Comparison of ENCODE assay signal across 8 cellular contexts in the genomic region with DNA sequence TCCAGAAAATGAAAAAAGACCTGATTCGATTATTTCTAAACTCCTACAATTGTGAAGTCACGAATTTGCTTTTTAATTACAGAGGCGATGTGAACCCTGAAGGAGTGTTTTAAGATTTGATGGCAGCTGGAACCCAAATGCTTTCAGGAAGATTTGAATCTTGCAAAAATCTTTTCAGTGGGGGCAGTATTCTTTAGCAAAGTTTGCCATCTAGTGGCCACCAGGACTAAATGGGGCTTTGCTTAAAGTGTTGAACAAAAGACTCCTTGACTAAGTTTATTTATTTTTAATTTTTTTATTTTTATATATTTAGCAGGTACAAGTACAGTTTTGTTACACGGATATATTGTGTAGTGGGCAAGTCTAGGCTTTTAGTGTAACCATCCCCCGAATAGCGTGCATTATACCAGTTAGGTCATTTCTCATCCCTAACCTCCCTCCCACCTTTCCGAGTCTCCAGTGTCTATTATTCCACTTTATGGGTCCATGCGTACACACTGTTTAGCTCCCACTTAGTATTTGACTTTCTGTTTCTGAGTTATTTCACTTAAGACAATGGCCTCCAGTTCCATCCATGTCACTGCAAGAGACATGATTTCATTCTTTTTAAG.
A peak's percentile ranks its signal among the peaks of the same experiment; 100 is the strongest.
DNase-seq lines count a peak whose midpoint lies in the region; ATAC-seq and TF ChIP-seq lines count a peak whose summit lies in the region.

No MANE protein-coding gene starts in this region.

- DNase-seq in A172 (ENCODE audit: low spot score), result peak; percentile 47
- DNase-seq in esophagus muscularis mucosa (ENCODE audit: extremely low spot score), result peak; percentile 45
- DNase-seq in prostate gland (ENCODE audit: low spot score), result no peak
- no peak for DNase-seq in DMS153 treated with DMSO at 0.1 percent for 48 hours (lab: John Stamatoyannopoulos, UW; ENCODE audit: unreplicated experiment)
- DNase-seq in activated CD4-positive, alpha-beta T cell treated with anti-CD3 and anti-CD28 coated beads, Interleukin-2, amount 50 U/mL, for 48 hours, result no peak

- intact Hi-C loops in esophagus muscularis mucosa (cut with DNase I) (loop anchor here (10.0 kb wide), 1 partner anchor 494 kb away; no protein-coding TSS in a partner anchor), prostate gland (cut with DNase I) (loop anchor here (5.0 kb wide), 1 partner anchor 327 kb away; no protein-coding TSS in a partner anchor)

- no peaks in the 10 kb centered on the region for H3F3A ChIP-seq in OCI-LY1 (ENCODE audit: insufficient read depth, low read length)

- H3K9me3 ChIP-seq in OCI-LY1 (ENCODE audit: low read length) (peaks cover 3% of the 10 kb centered on the region; the same call in 1 of the 2 replicates), esophagus muscularis mucosa (no peaks in the 10 kb centered on the region), prostate gland (peaks cover 5% of the 10 kb centered on the region)

- 55% methylated on average over 8 of the region's 8 CpGs for WGBS in esophagus muscularis mucosa
- WGBS in prostate gland, result 49% methylated on average over 8 of the region's 8 CpGs

- peak; percentile 53 for TF ChIP-seq CTCF in GM12873 (IDR thresholded peaks at IDR 0.05; ENCODE audit: insufficient read depth, low read depth, low read length, missing control alignments)
- TF ChIP-seq CTCF in OCI-LY1 (IDR thresholded peaks at IDR 0.05; ENCODE audit: low read length), result peak; percentile 61
- TF ChIP-seq CTCF in esophagus muscularis mucosa (IDR thresholded peaks at IDR 0.05), result peak; percentile 64 to 71 (median 71)
- peak; percentile 16 to 59 (median 48) for TF ChIP-seq CTCF in prostate gland (IDR thresholded peaks at IDR 0.05)

- H3K36me3 ChIP-seq in OCI-LY1 (ENCODE audit: insufficient read depth, low read length), result no peaks in the 10 kb centered on the region
- no peaks in the 10 kb centered on the region for H3K36me3 ChIP-seq in esophagus muscularis mucosa
- no peaks in the 10 kb centered on the region for H3K36me3 ChIP-seq in prostate gland

- H3K4me3 ChIP-seq in OCI-LY1 (ENCODE audit: low read depth, low read length, poor library complexity, severe bottlenecking) (no peak overlapping the region), esophagus muscularis mucosa (no peak overlapping the region), prostate gland (no peak overlapping the region)

- ATAC-seq in HG03159 (IDR thresholded peaks at IDR 0.05; ENCODE audit: unreplicated experiment), result no peak

- no peaks in the 10 kb centered on the region for H4K20me1 ChIP-seq in OCI-LY1 (ENCODE audit: insufficient read depth, low read length)

- no peaks in the 10 kb centered on the region for H3K27me3 ChIP-seq in OCI-LY1 (ENCODE audit: insufficient read depth, low read length)
- no peaks in the 10 kb centered on the region for H3K27me3 ChIP-seq in esophagus muscularis mucosa
- H3K27me3 ChIP-seq in prostate gland (replicated peaks; ENCODE audit: insufficient read depth), result no peaks in the 10 kb centered on the region

- H3K27ac ChIP-seq in OCI-LY1 (ENCODE audit: low read depth, low read length, poor library complexity, severe bottlenecking) (no peak overlapping the region), esophagus muscularis mucosa (replicated peaks in 1 of 4) (peak overlapping the region; percentile 70 to 85 (median 76)), prostate gland (no peak overlapping the region)

- H2AFZ ChIP-seq in OCI-LY1 (ENCODE audit: low read length), result no peak overlapping the region

- no peaks in the 10 kb centered on the region for H3K4me1 ChIP-seq in OCI-LY1 (ENCODE audit: insufficient read depth, low read length, severe bottlenecking)
- H3K4me1 ChIP-seq in esophagus muscularis mucosa, result peaks cover 10 to 60% (median 58%) of the 10 kb centered on the region in 4 donors
- no peaks in the 10 kb centered on the region for H3K4me1 ChIP-seq in prostate gland (replicated peaks)

- no peak overlapping the region for H3K4me2 ChIP-seq in OCI-LY1 (ENCODE audit: low read length)

- H3K79me2 ChIP-seq in OCI-LY1 (ENCODE audit: insufficient read depth, low read length), result no peaks in the 10 kb centered on the region

- H3K9me2 ChIP-seq in OCI-LY1 (ENCODE audit: low read depth, low read length), result no peaks in the 10 kb centered on the region

- TF ChIP-seq POLR2A in esophagus muscularis mucosa (IDR thresholded peaks at IDR 0.05; ENCODE audit: low read depth) (no peak), prostate gland (IDR thresholded peaks at IDR 0.05) (no peak)

- no peak overlapping the region for H3K9ac ChIP-seq in OCI-LY1 (ENCODE audit: low read length)

- TF ChIP-seq EP300 in esophagus muscularis mucosa (IDR thresholded peaks at IDR 0.05), result no peak

Comparison
In these comparisons a context has a peak if more than half of its experiments do, and no peak if none do; other contexts are left out.
1. DNase-seq: peak in A172 (single experiment) and esophagus muscularis mucosa (single experiment); none in prostate gland (single experiment), DMS153 treated with DMSO at 0.1 percent for 48 hours (single experiment) and activated CD4-positive, alpha-beta T cell treated with anti-CD3 and anti-CD28 coated beads, Interleukin-2, amount 50 U/mL, for 48 hours (0 of 2).
2. H3K27ac ChIP-seq: peak in esophagus muscularis mucosa (4 of 4); none in OCI-LY1 (single experiment) and prostate gland (0 of 2).
3. Peak in every context shown above with its lines, with median percentiles within 50 percentile points of each other: CTCF ChIP-seq.